In genomic region chr3:111164621-111165020, GRCh38 we compare ENCODE assay signal across 25 cellular contexts.
"Had no signal": no experiment of that assay in that cellular context is flagged by ENCODE, and none has a peak within 500 bp of the region (broad histone marks: within the 10 kb centered on the region; RNA-seq: fewer than 3 reads in every experiment).

No MANE protein-coding gene starts in this region.

- FAIRE-seq: endothelial cell of umbilical vein, frontal cortex had no signal

- H3K9me3 Mint-ChIP-seq: effector memory CD8-positive, alpha-beta T cell; endodermal cell had no signal

- H3K4me1 ChIP-seq: colonic mucosa, esophagus muscularis mucosa, esophagus squamous epithelium, foreskin keratinocyte, gastrocnemius medialis, gastroesophageal sphincter, heart left ventricle had no signal

- ATAC-seq: effector memory CD8-positive, alpha-beta T cell; esophagus mucosa; foreskin keratinocyte; gastrocnemius medialis; gastroesophageal sphincter; heart left ventricle had no signal

- H3K4me1 Mint-ChIP-seq: endodermal cell had no signal

- H3K4me3 ChIP-seq: colonic mucosa, coronary artery, dorsolateral prefrontal cortex, esophagus muscularis mucosa, esophagus squamous epithelium, gastrocnemius medialis, gastroesophageal sphincter, heart left ventricle had no signal

- H3K27ac Mint-ChIP-seq: dendritic cell treated with granulocyte-macrophage colony-stimulating factor and Interleukin-4, amounts not matched to agents 40 ng/mL and 50 ng/mL, for 4 days; endodermal cell had no signal

- H3K27ac ChIP-seq: colonic mucosa, coronary artery, dorsolateral prefrontal cortex, epithelial cell of prostate, esophagus muscularis mucosa, esophagus squamous epithelium, foreskin keratinocyte, gastrocnemius medialis, gastroesophageal sphincter, heart left ventricle had no signal

- H3K9me3 ChIP-seq: colonic mucosa, esophagus muscularis mucosa, esophagus squamous epithelium, gastrocnemius medialis, gastroesophageal sphincter, heart left ventricle had no signal

- H3K27me3 ChIP-seq: colonic mucosa, dorsolateral prefrontal cortex, esophagus muscularis mucosa, esophagus squamous epithelium, foreskin keratinocyte, gastrocnemius medialis, gastroesophageal sphincter, heart left ventricle had no signal

- DNase-seq: colonic mucosa; cortex of kidney; dermis blood vessel endothelial cell; dorsolateral prefrontal cortex; effector CD4-positive, alpha-beta T cell; effector CD8-positive, alpha-beta T cell; effector memory CD4-positive, alpha-beta T cell; effector memory CD8-positive, alpha-beta T cell; endodermal cell; erythroblast; esophagus squamous epithelium; foreskin fibroblast; foreskin keratinocyte; gastrocnemius medialis; glutamatergic neuron; head of caudate nucleus; heart left ventricle had no signal

- H3K36me3 ChIP-seq: colonic mucosa, esophagus squamous epithelium, gastrocnemius medialis, heart left ventricle had no signal

- H3K4me3 Mint-ChIP-seq: dendritic cell treated with granulocyte-macrophage colony-stimulating factor and Interleukin-4, amounts not matched to agents 40 ng/mL and 50 ng/mL, for 4 days; effector memory CD8-positive, alpha-beta T cell; endodermal cell had no signal

- H3K27me3 Mint-ChIP-seq: dendritic cell treated with granulocyte-macrophage colony-stimulating factor and Interleukin-4, amounts not matched to agents 40 ng/mL and 50 ng/mL, for 4 days; effector memory CD8-positive, alpha-beta T cell had no signal
